8 cellular contexts compared by ENCODE assay signal in the genomic region with DNA sequence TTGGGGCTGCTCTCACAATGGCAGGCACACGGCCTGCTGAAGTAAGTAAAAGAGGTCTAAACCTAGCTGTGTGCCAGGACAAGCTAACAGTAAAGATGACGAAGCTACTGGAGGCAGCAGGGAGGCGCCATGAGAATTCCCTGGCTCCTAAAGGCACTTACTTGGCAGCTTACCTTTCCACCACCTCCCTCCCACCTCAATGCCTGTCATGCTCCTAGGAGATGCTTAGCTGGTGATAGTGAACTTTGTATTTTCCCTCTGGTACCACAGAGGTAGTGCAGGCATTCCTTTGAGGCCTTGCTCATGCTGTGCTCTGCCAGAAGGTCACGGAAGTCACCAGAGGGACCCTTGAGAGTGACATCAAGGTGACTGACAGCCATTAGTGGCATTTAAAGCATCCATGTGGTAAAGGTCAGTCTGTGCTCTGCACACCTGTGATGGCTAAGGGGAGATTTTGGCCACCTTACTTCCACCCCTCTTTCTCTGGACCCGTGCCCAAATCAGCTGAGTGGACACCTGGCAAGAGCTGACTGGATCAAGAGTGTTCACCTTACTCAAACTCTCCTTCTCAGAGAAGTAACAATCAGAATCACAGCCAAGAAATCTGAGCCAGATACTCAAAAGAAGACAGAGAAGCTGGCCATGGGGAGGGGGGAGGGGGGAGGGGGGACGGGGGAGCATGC. TPM values are rescaled to one million over a fixed set of nuclear protein-coding genes. Genes with fewer than 3 reads are reported as not detected.
DNase-seq lines count a peak whose midpoint lies in the region; ATAC-seq and TF ChIP-seq lines count a peak whose summit lies in the region.

No MANE protein-coding gene starts in this region.

- peaks cover 9% of the 10 kb centered on the region for H3K36me3 Mint-ChIP-seq in natural killer cell treated with Interleukin-12 subunit alpha and Interleukin-12 subunit beta and Interleukin-15 and Interleukin-18, amount 100 ng/mL, for 72 hours
- H3K36me3 Mint-ChIP-seq in natural killer cell, result no peaks in the 10 kb centered on the region
- peaks cover 0 to 22% (median 0%) of the 10 kb centered on the region in 3 donors for H3K36me3 Mint-ChIP-seq in naive thymus-derived CD8-positive, alpha-beta T cell

- peak overlapping the region in 1 of 2 donors; percentile 6 for H3K4me3 ChIP-seq in cardiac fibroblast (replicated peaks in 1 of 2; ENCODE audit: low read depth in 2 of 2, low read length in 2 of 2)

- POLR2A ChIA-PET in naive thymus-derived CD8-positive, alpha-beta T cell (lab: Charles Lee), result interaction anchor here (0.6 to 3.8 kb wide), 6 partner anchors 18 to 1261 kb away, joined by 3 to 24 read pairs (median 6); a partner anchor contains a TSS

- no peak for ATAC-seq in natural killer cell treated with Interleukin-12 subunit alpha and Interleukin-12 subunit beta and Interleukin-15 and Interleukin-18, amount 100 ng/mL, for 72 hours
- ATAC-seq in natural killer cell (no peak), GM19324 (IDR thresholded peaks at IDR 0.05; ENCODE audit: low FRiP score, unreplicated experiment) (no peak)
- no peak for ATAC-seq in naive thymus-derived CD8-positive, alpha-beta T cell
- no peak for ATAC-seq in activated CD4-positive, CD25-positive, alpha-beta regulatory T cell treated with anti-CD3 and anti-CD28 coated beads, Interleukin-2, amount 50 U/mL, for 24 hours

- H3K27me3 Mint-ChIP-seq in natural killer cell treated with Interleukin-12 subunit alpha and Interleukin-12 subunit beta and Interleukin-15 and Interleukin-18, amount 100 ng/mL, for 72 hours, result no peaks in the 10 kb centered on the region
- no peaks in the 10 kb centered on the region for H3K27me3 Mint-ChIP-seq in natural killer cell (ENCODE audit: low read depth in 2 of 2)
- no peaks in the 10 kb centered on the region for H3K27me3 Mint-ChIP-seq in naive thymus-derived CD8-positive, alpha-beta T cell

- TF ChIP-seq CTCF in natural killer cell (IDR thresholded peaks at IDR 0.05) (no peak), cardiac fibroblast (IDR thresholded peaks at IDR 0.05; ENCODE audit: low read depth, low read length) (no peak)

- H3K9me3 Mint-ChIP-seq in natural killer cell treated with Interleukin-12 subunit alpha and Interleukin-12 subunit beta and Interleukin-15 and Interleukin-18, amount 100 ng/mL, for 72 hours, result no peaks in the 10 kb centered on the region
- H3K9me3 Mint-ChIP-seq in natural killer cell, result no peaks in the 10 kb centered on the region
- no peaks in the 10 kb centered on the region for H3K9me3 Mint-ChIP-seq in naive thymus-derived CD8-positive, alpha-beta T cell

- DNase-seq in natural killer cell treated with Interleukin-12 subunit alpha and Interleukin-12 subunit beta and Interleukin-15 and Interleukin-18, amount 100 ng/mL, for 72 hours (ENCODE audit: low spot score), result no peak
- DNase-seq in natural killer cell (no peak), cardiac fibroblast (ENCODE audit: low read depth in 2 of 2) (peak; percentile 74 to 78), activated gamma-delta T cell (lab: John Stamatoyannopoulos, UW) (no peak), HPDE6-E6E7 (ENCODE audit: extremely low spot score) (no peak)
- DNase-seq in naive thymus-derived CD8-positive, alpha-beta T cell, result peak in 1 of 10 donors; percentile 5

- peak overlapping the region; percentile 93 for H3K4me3 Mint-ChIP-seq in natural killer cell treated with Interleukin-12 subunit alpha and Interleukin-12 subunit beta and Interleukin-15 and Interleukin-18, amount 100 ng/mL, for 72 hours
- H3K4me3 Mint-ChIP-seq in natural killer cell, result no peak overlapping the region
- H3K4me3 Mint-ChIP-seq in naive thymus-derived CD8-positive, alpha-beta T cell, result peak overlapping the region; percentile 34 to 94 (median 84)

- no peak overlapping the region for H3K27ac Mint-ChIP-seq in natural killer cell treated with Interleukin-12 subunit alpha and Interleukin-12 subunit beta and Interleukin-15 and Interleukin-18, amount 100 ng/mL, for 72 hours
- peak overlapping the region in 1 of 2 donors; percentile 70 for H3K27ac Mint-ChIP-seq in natural killer cell
- H3K27ac Mint-ChIP-seq in naive thymus-derived CD8-positive, alpha-beta T cell, result peak overlapping the region; percentile 87 to 97 (median 93)

- H3K4me1 Mint-ChIP-seq in natural killer cell treated with Interleukin-12 subunit alpha and Interleukin-12 subunit beta and Interleukin-15 and Interleukin-18, amount 100 ng/mL, for 72 hours (ENCODE audit: low read depth in 2 of 2), result peaks cover 60% of the 10 kb centered on the region in 2 donors
- peaks cover 51 to 70% of the 10 kb centered on the region in 2 donors for H3K4me1 Mint-ChIP-seq in natural killer cell
- peaks cover 46 to 90% (median 84%) of the 10 kb centered on the region in 4 donors for H3K4me1 Mint-ChIP-seq in naive thymus-derived CD8-positive, alpha-beta T cell

- intact Hi-C loops in natural killer cell (cut with micrococcal nuclease), result no loop called here

RNA-seq across cellular contexts. Expression of a gene that starts 3.0 kb away (rescaled TPM):
- total RNA-seq in natural killer cell treated with Interleukin-12 subunit alpha and Interleukin-12 subunit beta and Interleukin-15 and Interleukin-18, amount 100 ng/mL, for 72 hours, result 100 to 1,000 TPM; 167 to 229 TPM
- 10 to 100 TPM; 74.6 to 76.4 (median 75.4) TPM for total RNA-seq in natural killer cell
- 10 to 100 TPM; 79.0 to 79.4 TPM for total RNA-seq in naive thymus-derived CD8-positive, alpha-beta T cell
- 10 to 100 TPM; 47.2 to 50.4 (median 50.1) TPM for polyA plus RNA-seq in naive thymus-derived CD8-positive, alpha-beta T cell

Comparison
In these comparisons a context has a peak if more than half of its experiments do, and no peak if none do; other contexts are left out.
1. DNase-seq: peak in cardiac fibroblast (2 of 2); none in natural killer cell treated with Interleukin-12 subunit alpha and Interleukin-12 subunit beta and Interleukin-15 and Interleukin-18, amount 100 ng/mL, for 72 hours (single experiment), natural killer cell (single experiment), activated gamma-delta T cell (single experiment) and HPDE6-E6E7 (single experiment).
2. H3K27ac Mint-ChIP-seq: peak in naive thymus-derived CD8-positive, alpha-beta T cell (10 of 10); none in natural killer cell treated with Interleukin-12 subunit alpha and Interleukin-12 subunit beta and Interleukin-15 and Interleukin-18, amount 100 ng/mL, for 72 hours (0 of 2).